In the genomic region with DNA sequence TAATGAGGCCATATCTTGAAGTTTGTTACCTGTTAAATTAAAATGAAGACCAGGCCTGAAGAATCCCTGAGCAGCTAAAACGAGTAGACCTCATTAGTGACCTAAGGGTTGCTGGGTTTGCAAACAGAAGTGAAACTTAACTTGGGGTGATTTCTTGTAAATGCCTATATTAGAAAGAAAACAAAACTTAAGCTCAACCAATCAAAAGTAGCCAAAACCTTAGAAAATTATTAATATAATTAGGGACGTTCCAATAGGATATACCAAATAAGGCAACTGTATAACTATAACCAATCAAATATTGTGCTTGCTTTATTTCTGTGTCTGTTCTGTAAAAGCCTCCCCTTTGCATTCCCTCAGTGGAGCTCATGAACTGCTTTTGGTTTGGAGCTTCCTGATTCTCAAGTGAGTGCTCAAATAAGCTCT, we compare ENCODE assay signal across 9 cellular contexts.
DNase-seq lines count a peak whose midpoint lies in the region; ATAC-seq and TF ChIP-seq lines count a peak whose summit lies in the region.
"Had no signal": no experiment of that assay in that cellular context is flagged by ENCODE, and none has a peak within 500 bp of the region (broad histone marks: within the 10 kb centered on the region; RNA-seq: fewer than 3 reads in every experiment).

No MANE protein-coding gene starts in this region.

- intact Hi-C loops in activated CD4-positive, alpha-beta memory T cell treated with anti-CD3 and anti-CD28 coated beads for 36 hours (cut with micrococcal nuclease): loop anchor here (10.0 kb wide), 2 partner anchors 446 to 776 kb away; no protein-coding TSS in a partner anchor
- intact Hi-C loops in left lung (cut with DNase I): no loop called here
- intact Hi-C loops in testis (cut with DNase I; ENCODE audit: low total_unique reads): no loop called here

- DNase-seq in GM10248 (ENCODE audit: extremely low spot score) (peak; percentile 25), left lung (no peak), testis (no peak), NCI-H526 treated with DMSO at 0.1 percent for 48 hours (lab: John Stamatoyannopoulos, UW) (no peak), NCI-H187 treated with DMSO at 0.1 percent for 48 hours (lab: John Stamatoyannopoulos, UW) (no peak)
- no peak for DNase-seq in activated CD4-positive, alpha-beta memory T cell treated with anti-CD3 and anti-CD28 coated beads for 36 hours
- DNase-seq: DMS79 had no signal

- peaks cover 0 to 6% of the 10 kb centered on the region in 2 donors for H3K4me1 ChIP-seq in left lung
- no peaks in the 10 kb centered on the region for H3K4me1 ChIP-seq in testis

- H3K36me3 ChIP-seq in left lung (no peaks in the 10 kb centered on the region), testis (ENCODE audit: low read depth, missing control alignments) (no peaks in the 10 kb centered on the region)

- no peak overlapping the region for H3K4me3 Mint-ChIP-seq in activated CD4-positive, alpha-beta memory T cell treated with anti-CD3 and anti-CD28 coated beads for 36 hours

- peaks cover 22% of the 10 kb centered on the region for H3K4me1 Mint-ChIP-seq in activated CD4-positive, alpha-beta memory T cell treated with anti-CD3 and anti-CD28 coated beads for 36 hours (ENCODE audit: low read depth)

- peak; percentile 75 for ATAC-seq in GM19324 (IDR thresholded peaks at IDR 0.05; ENCODE audit: low FRiP score, unreplicated experiment)
- peak; percentile 83 for ATAC-seq in HG02973 (IDR thresholded peaks at IDR 0.05; ENCODE audit: unreplicated experiment)
- no peak for ATAC-seq in left lung

- TF ChIP-seq POLR2A in testis (IDR thresholded peaks at IDR 0.05): no peak

- H3K27me3 ChIP-seq in left lung (no peaks in the 10 kb centered on the region), testis (no peaks in the 10 kb centered on the region)

- H3K9me3 Mint-ChIP-seq in activated CD4-positive, alpha-beta memory T cell treated with anti-CD3 and anti-CD28 coated beads for 36 hours: no peaks in the 10 kb centered on the region

- H3K27ac ChIP-seq in left lung (no peak overlapping the region), testis (no peak overlapping the region)

- peak overlapping the region; percentile 67 for H3K27ac Mint-ChIP-seq in activated CD4-positive, alpha-beta memory T cell treated with anti-CD3 and anti-CD28 coated beads for 36 hours

- TF ChIP-seq CTCF in GM10248 (IDR thresholded peaks at IDR 0.05; ENCODE audit: control extremely low read depth, extremely low read depth, low read depth, missing control alignments) (no peak), left lung (IDR thresholded peaks at IDR 0.05) (no peak), testis (IDR thresholded peaks at IDR 0.05) (no peak)

- no peaks in the 10 kb centered on the region for H3K9me3 ChIP-seq in left lung
- no peaks in the 10 kb centered on the region for H3K9me3 ChIP-seq in testis

- no peak overlapping the region for H3K4me3 ChIP-seq in left lung
- no peak overlapping the region for H3K4me3 ChIP-seq in testis

- CTCF ChIA-PET in GM10248 (lab: Yijun Ruan, JAX): interaction anchor here (0.9 to 2.6 kb wide), 5 partner anchors 17 to 539 kb away, joined by 3 to 13 read pairs (median 3); no protein-coding TSS in a partner anchor
- CTCF ChIA-PET in activated CD4-positive, alpha-beta memory T cell treated with anti-CD3 and anti-CD28 coated beads for 36 hours (lab: Charles Lee): interaction anchor here (0.9 kb wide), 1 partner anchor 13 kb away, joined by 3 read pairs; no protein-coding TSS in a partner anchor

- no peaks in the 10 kb centered on the region for H3K36me3 Mint-ChIP-seq in activated CD4-positive, alpha-beta memory T cell treated with anti-CD3 and anti-CD28 coated beads for 36 hours

- H3K27me3 Mint-ChIP-seq in activated CD4-positive, alpha-beta memory T cell treated with anti-CD3 and anti-CD28 coated beads for 36 hours: no peaks in the 10 kb centered on the region

- POLR2A ChIA-PET in GM10248 (lab: Yijun Ruan, JAX): no interaction called here
- POLR2A ChIA-PET in activated CD4-positive, alpha-beta memory T cell treated with anti-CD3 and anti-CD28 coated beads for 36 hours (lab: Charles Lee): no interaction called here

- WGBS in testis, 2 donors: 67 to 71% methylated on average over 2 of the region's 2 CpGs
